Comparison of ENCODE assay signal across 20 cellular contexts in the genomic region with DNA sequence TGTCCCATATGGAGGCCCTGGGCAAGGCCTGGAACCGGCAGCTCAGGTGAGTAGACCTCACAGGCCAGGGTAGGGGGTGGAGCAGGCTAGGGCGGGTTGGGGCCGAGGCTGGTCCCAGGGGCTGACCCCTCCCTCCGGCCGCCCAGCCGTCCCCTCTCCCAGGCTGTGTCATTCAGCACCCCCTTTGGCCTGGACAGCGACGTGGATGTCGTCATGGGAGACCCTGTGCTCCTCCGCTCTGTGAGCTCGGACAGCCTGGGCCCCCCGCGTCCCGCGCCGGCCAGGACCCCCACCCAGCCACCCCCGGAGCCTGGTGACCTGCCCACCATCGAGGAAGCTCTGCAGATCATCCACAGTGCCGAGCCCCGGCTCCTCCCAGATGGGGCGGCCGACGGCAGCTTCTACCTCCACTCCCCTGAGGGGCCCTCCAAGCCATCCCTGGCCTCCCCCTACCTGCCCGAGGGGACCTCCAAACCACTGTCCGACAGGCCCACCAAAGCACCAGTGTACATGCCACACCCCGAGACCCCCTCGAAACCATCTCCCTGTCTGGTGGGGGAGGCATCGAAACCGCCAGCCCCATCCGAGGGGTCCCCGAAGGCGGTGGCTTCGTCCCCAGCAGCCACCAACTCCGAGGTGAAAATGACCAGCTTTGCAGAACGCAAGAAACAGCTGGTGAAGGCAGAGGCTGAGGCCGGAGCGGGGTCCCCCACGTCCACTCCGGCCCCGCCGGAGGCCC. TPM values are rescaled to one million over a fixed set of nuclear protein-coding genes. Genes with fewer than 3 reads are reported as not detected.
A peak's percentile ranks its signal among the peaks of the same experiment; 100 is the strongest.
DNase-seq lines count a peak whose midpoint lies in the region; ATAC-seq, FAIRE-seq and TF ChIP-seq lines count a peak whose summit lies in the region.
"Had no signal": no experiment of that assay in that cellular context is flagged by ENCODE, and none has a peak within 500 bp of the region (broad histone marks: within the 10 kb centered on the region; RNA-seq: fewer than 3 reads in every experiment).

No MANE protein-coding gene starts in this region.

- TF ChIP-seq POLR2A in A549 (IDR thresholded peaks at IDR 0.05; ENCODE audit: low read length) (no peak), HepG2 (IDR thresholded peaks at IDR 0.05; ENCODE audit: insufficient read depth in 1 of 2, low read depth in 2 of 2, low read length in 2 of 2) (0 out of 4 replicates have a peak, but pooled peaks of 1 of the 2 experiments have one; percentile 7)

- H3K9me3 Mint-ChIP-seq in osteocyte (ENCODE audit: unreplicated experiment): no peaks in the 10 kb centered on the region

- H3K27ac ChIP-seq in A549: no peak overlapping the region
- H3K27ac ChIP-seq in HepG2 (ENCODE audit: extremely low read length, insufficient read depth, low read length): no peak overlapping the region
- H3K27ac ChIP-seq: BLaER1 treated with 17β-estradiol and CSF1 and Interleukin-3, amounts not matched to agents 10 nM and 100 nM had no signal

- no peak overlapping the region for H3K27ac Mint-ChIP-seq in osteocyte (ENCODE audit: unreplicated experiment)
- H3K27ac Mint-ChIP-seq: CD8-positive, alpha-beta memory T cell had no signal

- POLR2A ChIA-PET in A549 (lab: Yijun Ruan, JAX): no interaction called here
- POLR2A ChIA-PET in HepG2 (lab: Yijun Ruan, JAX): no interaction called here

- H3K36me3 ChIP-seq in HepG2 (replicated peaks in 1 of 2; ENCODE audit: control insufficient read depth in 1 of 2, insufficient read depth in 2 of 2, low read length in 2 of 2): peaks cover 41 to 53% of the 10 kb centered on the region in 2 experiments

- no peak for TF ChIP-seq RAD21 in A549 (conservative IDR thresholded peaks at IDR 0.05 in 1 of 2, IDR thresholded peaks at IDR 0.05 in 1 of 2)
- no peak for TF ChIP-seq RAD21 in HepG2 (CRISPR knock-in tag; IDR thresholded peaks at IDR 0.05)

- H3K27me3 ChIP-seq in HepG2 (ENCODE audit: control insufficient read depth in 1 of 2, insufficient read depth in 2 of 2, low read length in 2 of 2): no peaks in the 10 kb centered on the region
- H3K27me3 ChIP-seq: BLaER1 treated with 17β-estradiol and CSF1 and Interleukin-3, amounts not matched to agents 10 nM and 100 nM had no signal

- intact Hi-C loops in HepG2 (cut with micrococcal nuclease; ENCODE audit: unreplicated experiment): no loop called here

- no peak for FAIRE-seq in A549 (lab: Jason Lieb, UNC)
- no peak for FAIRE-seq in HepG2 (lab: Jason Lieb, UNC)
- FAIRE-seq: A204.1, GM12891 had no signal

- H3K36me3 Mint-ChIP-seq in osteocyte (ENCODE audit: unreplicated experiment): no peaks in the 10 kb centered on the region

- CTCF ChIA-PET in A549 (lab: Yijun Ruan, JAX): interaction anchor here (0.6 kb wide), 1 partner anchor 69 kb away, joined by 4 read pairs; a partner anchor contains a TSS
- CTCF ChIA-PET in HepG2 (lab: Yijun Ruan, JAX; ENCODE audit: low intra/inter-chr PET ratio, low total read pairs): no interaction called here

- H2AFZ ChIP-seq in HepG2 (ENCODE audit: low read length): no peak overlapping the region

- H4K20me1 ChIP-seq in HepG2 (ENCODE audit: insufficient read depth, low read length): peaks cover 5% of the 10 kb centered on the region; the same call in 1 of the 2 replicates

- H3K9ac ChIP-seq in HepG2 (ENCODE audit: insufficient read depth, low read depth, low read length): no peak overlapping the region
- H3K9ac ChIP-seq: BLaER1 treated with 17β-estradiol and CSF1 and Interleukin-3, amounts not matched to agents 10 nM and 100 nM had no signal

- no peaks in the 10 kb centered on the region for H3K79me2 ChIP-seq in HepG2 (ENCODE audit: insufficient read depth, low read length)

- H3K4me1 ChIP-seq in A549: no peaks in the 10 kb centered on the region
- H3K4me1 ChIP-seq in HepG2 (ENCODE audit: insufficient read depth, low read length): no peaks in the 10 kb centered on the region

- in situ Hi-C loops in HepG2 (cut with HindIII; ENCODE audit: extremely low pct_ligation_motif_present, low pct_unique_long_range_greater_than_20kb): no loop called here

- no peak overlapping the region for H3K4me2 ChIP-seq in A549
- H3K4me2 ChIP-seq in HepG2 (ENCODE audit: low read depth, low read length): no peak overlapping the region
- H3K4me2 ChIP-seq: BLaER1 treated with 17β-estradiol and CSF1 and Interleukin-3, amounts not matched to agents 10 nM and 100 nM had no signal

- H3K4me3 ChIP-seq in A549 (no peak overlapping the region), HepG2 (replicated peaks in 1 of 3; ENCODE audit: insufficient read depth in 1 of 3, low read depth in 2 of 3, low read length in 3 of 3) (no peak overlapping the region)
- H3K4me3 ChIP-seq: BLaER1 treated with 17β-estradiol and CSF1 and Interleukin-3, amounts not matched to agents 10 nM and 100 nM had no signal

- H3K4me1 Mint-ChIP-seq in osteocyte (ENCODE audit: unreplicated experiment): no peaks in the 10 kb centered on the region
- H3K4me1 Mint-ChIP-seq: CD8-positive, alpha-beta memory T cell had no signal

- TF ChIP-seq CTCF in A549 (IDR thresholded peaks at IDR 0.05): no peak
- no peak for TF ChIP-seq CTCF in HepG2 (CRISPR knock-in tag; IDR thresholded peaks at IDR 0.05)
- TF ChIP-seq CTCF in osteocyte (IDR thresholded peaks at IDR 0.05): no peak

- no TSS peak for BruUV-seq in HepG2 (replicated peaks; lab: Mats Ljungman, UMichigan)

- no peak overlapping the region for H3K4me3 Mint-ChIP-seq in osteocyte (ENCODE audit: unreplicated experiment)
- H3K4me3 Mint-ChIP-seq: CD8-positive, alpha-beta memory T cell had no signal

- WGBS in A549 (ENCODE audit: missing lambda C conversion rate): 94% methylated on average over 15 of the region's 41 CpGs
- WGBS in HepG2 (ENCODE audit: low lambda C conversion rate): over 99% methylated on average over 23 of the region's 41 CpGs

- no peaks in the 10 kb centered on the region for H3K27me3 Mint-ChIP-seq in osteocyte (ENCODE audit: unreplicated experiment)

- no peak for DNase-seq in A549 (ENCODE audit: low read depth in 1 of 2, low spot score in 1 of 2)
- no peak for DNase-seq in HepG2 (ENCODE audit: low spot score)
- no peak for DNase-seq in osteocyte (ENCODE audit: extremely low spot score, unreplicated experiment)
- no peak for DNase-seq in NCI-H2029 treated with DMSO at 0.1 percent for 48 hours (lab: John Stamatoyannopoulos, UW)
- DNase-seq: GDM1, Karpas-422, MM.1S, NCI-H1105, NCI-H1694, NCI-H2107, NCI-H2227 treated with DMSO at 0.1 percent for 48 hours, NCI-H526 treated with DMSO at 0.1 percent for 48 hours, SHP77 treated with DMSO at 0.1 percent for 48 hours had no signal

- no peaks in the 10 kb centered on the region for H3K9me3 ChIP-seq in A549
- no peaks in the 10 kb centered on the region for H3K9me3 ChIP-seq in HepG2 (ENCODE audit: low read length)
- H3K9me3 ChIP-seq: BLaER1 treated with 17β-estradiol and CSF1 and Interleukin-3, amounts not matched to agents 10 nM and 100 nM had no signal

- TF ChIP-seq EP300 in A549 (IDR thresholded peaks at IDR 0.05) (no peak), HepG2 (IDR thresholded peaks at IDR 0.05; ENCODE audit: low read depth in 2 of 2, low read length in 2 of 2) (no peak), HepG2 (CRISPR knock-in tag; IDR thresholded peaks at IDR 0.05; ENCODE audit: borderline replicate concordance) (no peak)

- ATAC-seq in A549 (no peak), HepG2 (peak; percentile 11; the same call in 2 of the 3 replicates), GM19324 (IDR thresholded peaks at IDR 0.05; ENCODE audit: low FRiP score, unreplicated experiment) (no peak)

RNA-seq across cellular contexts. Expression of a gene that starts 16.0 kb away (rescaled TPM):
- polyA plus RNA-seq in A549 (2011; rRNA removed): 0.81 and 1.3 TPM in 2 replicates
- 2.4 and 3.2 TPM in 2 replicates for polyA plus RNA-seq in A549 (2012; cell fraction: cytosol; rRNA removed)
- 6.8 and 10.1 TPM in 2 replicates for polyA plus RNA-seq in A549 (2012; cell fraction: nucleus; rRNA removed)
- 2.4 to 3.6 TPM (median 2.9 TPM) in 3 replicates for polyA plus RNA-seq in A549 (2017; fragmentation: RNase III; extraction: RNeasy Plus Mini Kit Qiagen cat#74134 plus additional on column Dnase treatment)
- polyA minus RNA-seq in A549 (2011; rRNA and poly(A)+ RNA removed): 0.79 and 1.5 TPM in 2 replicates
- 4.2 TPM for polyA plus RNA-seq in PFSK-1 (2012; ENCODE audit: insufficient read length, low read depth)
- total RNA-seq in HepG2 (2016; rRNA removed; fragmentation: Illumina TruSeq; extraction: Trizol): 9.1 and 11.8 TPM in 2 replicates
- total RNA-seq in HepG2 (2016; cell fraction: cytosol; rRNA removed; fragmentation: Illumina TruSeq; extraction: Trizol; ENCODE audit: low read depth): 2.1 and 2.5 TPM in 2 replicates
- 6.3 and 11.9 TPM in 2 replicates for total RNA-seq in HepG2 (2016; cell fraction: insoluble cytoplasmic fraction; rRNA removed; fragmentation: Illumina TruSeq; extraction: Trizol)
- total RNA-seq in HepG2 (2016; cell fraction: membrane; rRNA removed; fragmentation: Illumina TruSeq; extraction: Trizol): 6.0 and 6.1 TPM in 2 replicates
- 12.6 and 13.4 TPM in 2 replicates for total RNA-seq in HepG2 (2016; cell fraction: nucleus; rRNA removed; fragmentation: Illumina TruSeq; extraction: Trizol)
- 10.8 and 16.8 TPM in 2 replicates for polyA plus RNA-seq in HepG2 (2011; rRNA removed)
- 5.6 and 8.1 TPM in 2 replicates for polyA plus RNA-seq in HepG2 (2011; cell fraction: cytosol; rRNA removed)
- 94.1 and 111 TPM in 2 replicates for polyA plus RNA-seq in HepG2 (2011; cell fraction: nucleus; rRNA removed)
- 24.4 and 27.0 TPM in 2 replicates for polyA plus RNA-seq in HepG2 (2012)
- 2.3 and 2.5 TPM in 2 replicates for polyA plus RNA-seq in HepG2 (2016; cell fraction: cytosol; fragmentation: Illumina TruSeq; extraction: Trizol; ENCODE audit: low read depth)
- polyA plus RNA-seq in HepG2 (2016; cell fraction: insoluble cytoplasmic fraction; fragmentation: Illumina TruSeq; extraction: Trizol; ENCODE audit: low read depth): 17.0 and 22.2 TPM in 2 replicates
- 4.4 and 5.3 TPM in 2 replicates for polyA plus RNA-seq in HepG2 (2016; cell fraction: membrane; fragmentation: Illumina TruSeq; extraction: Trizol; ENCODE audit: low read depth)
- 67.8 and 74.7 TPM in 2 replicates for polyA plus RNA-seq in HepG2 (2016; cell fraction: nucleus; fragmentation: Illumina TruSeq; extraction: Trizol; ENCODE audit: insufficient read depth, low read depth)
- polyA minus RNA-seq in HepG2 (2011; rRNA and poly(A)+ RNA removed; ENCODE audit: low replicate concordance): 1.6 and 20.5 TPM in 2 replicates
- 9.5 and 9.8 TPM in 2 replicates for polyA minus RNA-seq in HepG2 (2011; cell fraction: cytosol; rRNA and poly(A)+ RNA removed)
- polyA minus RNA-seq in HepG2 (2011; cell fraction: nucleus; rRNA and poly(A)+ RNA removed): 12.9 and 13.7 TPM in 2 replicates
- total RNA-seq in osteocyte: 0.57 and 1.1 TPM in 2 replicates

RNA-seq across cellular contexts. Expression of a gene that starts 17.6 kb away (rescaled TPM):
- polyA plus RNA-seq in A549 (2011; rRNA removed) (13.9 and 15.0 TPM in 2 replicates), A549 (2017; fragmentation: RNase III; extraction: RNeasy Plus Mini Kit Qiagen cat#74134 plus additional on column Dnase treatment) (21.2 to 22.2 TPM (median 21.6 TPM) in 3 replicates), HepG2 (2011; rRNA removed) (23.9 and 28.4 TPM in 2 replicates)
- polyA plus RNA-seq in A549 (2012; cell fraction: cytosol; rRNA removed): 34.6 and 39.0 TPM in 2 replicates
- 124 and 162 TPM in 2 replicates for polyA plus RNA-seq in A549 (2012; cell fraction: nucleus; rRNA removed)
- polyA minus RNA-seq in A549 (2011; rRNA and poly(A)+ RNA removed): 32.8 and 40.7 TPM in 2 replicates
- 67.0 TPM for polyA plus RNA-seq in PFSK-1 (2012; ENCODE audit: insufficient read length, low read depth)
- total RNA-seq in HepG2 (2016; rRNA removed; fragmentation: Illumina TruSeq; extraction: Trizol) (6.2 and 8.6 TPM in 2 replicates), osteocyte (40.9 and 41.7 TPM in 2 replicates)
- 1.9 and 2.7 TPM in 2 replicates for total RNA-seq in HepG2 (2016; cell fraction: cytosol; rRNA removed; fragmentation: Illumina TruSeq; extraction: Trizol; ENCODE audit: low read depth)
- 6.6 and 7.3 TPM in 2 replicates for total RNA-seq in HepG2 (2016; cell fraction: insoluble cytoplasmic fraction; rRNA removed; fragmentation: Illumina TruSeq; extraction: Trizol)
- 3.2 and 4.4 TPM in 2 replicates for total RNA-seq in HepG2 (2016; cell fraction: membrane; rRNA removed; fragmentation: Illumina TruSeq; extraction: Trizol)
- total RNA-seq in HepG2 (2016; cell fraction: nucleus; rRNA removed; fragmentation: Illumina TruSeq; extraction: Trizol): 11.7 and 15.3 TPM in 2 replicates
- polyA plus RNA-seq in HepG2 (2011; cell fraction: cytosol; rRNA removed): 14.1 and 24.2 TPM in 2 replicates
- 95.9 and 136 TPM in 2 replicates for polyA plus RNA-seq in HepG2 (2011; cell fraction: nucleus; rRNA removed)
- polyA plus RNA-seq in HepG2 (2012): 19.0 and 22.6 TPM in 2 replicates
- 3.4 and 3.5 TPM in 2 replicates for polyA plus RNA-seq in HepG2 (2016; cell fraction: cytosol; fragmentation: Illumina TruSeq; extraction: Trizol; ENCODE audit: low read depth)
- 11.7 and 15.6 TPM in 2 replicates for polyA plus RNA-seq in HepG2 (2016; cell fraction: insoluble cytoplasmic fraction; fragmentation: Illumina TruSeq; extraction: Trizol; ENCODE audit: low read depth)
- 4.0 and 5.4 TPM in 2 replicates for polyA plus RNA-seq in HepG2 (2016; cell fraction: membrane; fragmentation: Illumina TruSeq; extraction: Trizol; ENCODE audit: low read depth)
- 38.3 and 40.6 TPM in 2 replicates for polyA plus RNA-seq in HepG2 (2016; cell fraction: nucleus; fragmentation: Illumina TruSeq; extraction: Trizol; ENCODE audit: insufficient read depth, low read depth)
- polyA minus RNA-seq in HepG2 (2011; rRNA and poly(A)+ RNA removed; ENCODE audit: low replicate concordance): 70.9 and 81.0 TPM in 2 replicates
- polyA minus RNA-seq in HepG2 (2011; cell fraction: cytosol; rRNA and poly(A)+ RNA removed): 29.0 and 31.0 TPM in 2 replicates
- polyA minus RNA-seq in HepG2 (2011; cell fraction: nucleus; rRNA and poly(A)+ RNA removed): 19.8 and 20.6 TPM in 2 replicates

RNA-seq across cellular contexts. Expression of a gene that starts 17.9 kb away (rescaled TPM):
- polyA plus RNA-seq in A549 (2011; rRNA removed) (28.5 and 48.6 TPM in 2 replicates), A549 (2017; fragmentation: RNase III; extraction: RNeasy Plus Mini Kit Qiagen cat#74134 plus additional on column Dnase treatment) (85.0 to 109 TPM (median 99.3 TPM) in 3 replicates), HepG2 (2011; rRNA removed) (20.0 and 22.3 TPM in 2 replicates)
- 27.2 and 39.2 TPM in 2 replicates for polyA plus RNA-seq in A549 (2012; cell fraction: cytosol; rRNA removed)
- polyA plus RNA-seq in A549 (2012; cell fraction: nucleus; rRNA removed): 8.5 and 33.8 TPM in 2 replicates
- polyA minus RNA-seq in A549 (2011; rRNA and poly(A)+ RNA removed): 4.1 and 4.2 TPM in 2 replicates
- 65.7 TPM for polyA plus RNA-seq in PFSK-1 (2012; ENCODE audit: insufficient read length, low read depth)
- total RNA-seq in HepG2 (2016; rRNA removed; fragmentation: Illumina TruSeq; extraction: Trizol) (59.9 and 66.5 TPM in 2 replicates), osteocyte (89.7 and 122 TPM in 2 replicates)
- 15.6 and 17.1 TPM in 2 replicates for total RNA-seq in HepG2 (2016; cell fraction: cytosol; rRNA removed; fragmentation: Illumina TruSeq; extraction: Trizol; ENCODE audit: low read depth)
- 64.7 and 78.4 TPM in 2 replicates for total RNA-seq in HepG2 (2016; cell fraction: insoluble cytoplasmic fraction; rRNA removed; fragmentation: Illumina TruSeq; extraction: Trizol)
- total RNA-seq in HepG2 (2016; cell fraction: membrane; rRNA removed; fragmentation: Illumina TruSeq; extraction: Trizol): 22.2 and 23.9 TPM in 2 replicates
- 34.1 and 46.5 TPM in 2 replicates for total RNA-seq in HepG2 (2016; cell fraction: nucleus; rRNA removed; fragmentation: Illumina TruSeq; extraction: Trizol)
- 13.6 and 14.9 TPM in 2 replicates for polyA plus RNA-seq in HepG2 (2011; cell fraction: cytosol; rRNA removed)
- 14.3 and 19.0 TPM in 2 replicates for polyA plus RNA-seq in HepG2 (2011; cell fraction: nucleus; rRNA removed)
- polyA plus RNA-seq in HepG2 (2012): 25.5 and 50.4 TPM in 2 replicates
- polyA plus RNA-seq in HepG2 (2016; cell fraction: cytosol; fragmentation: Illumina TruSeq; extraction: Trizol; ENCODE audit: low read depth): 17.9 and 18.0 TPM in 2 replicates
- 36.9 and 42.2 TPM in 2 replicates for polyA plus RNA-seq in HepG2 (2016; cell fraction: insoluble cytoplasmic fraction; fragmentation: Illumina TruSeq; extraction: Trizol; ENCODE audit: low read depth)
- 18.3 and 20.0 TPM in 2 replicates for polyA plus RNA-seq in HepG2 (2016; cell fraction: membrane; fragmentation: Illumina TruSeq; extraction: Trizol; ENCODE audit: low read depth)
- 64.3 and 70.9 TPM in 2 replicates for polyA plus RNA-seq in HepG2 (2016; cell fraction: nucleus; fragmentation: Illumina TruSeq; extraction: Trizol; ENCODE audit: insufficient read depth, low read depth)
- 1.4 and 7.8 TPM in 2 replicates for polyA minus RNA-seq in HepG2 (2011; rRNA and poly(A)+ RNA removed; ENCODE audit: low replicate concordance)
- polyA minus RNA-seq in HepG2 (2011; cell fraction: cytosol; rRNA and poly(A)+ RNA removed): 6.4 and 10.4 TPM in 2 replicates
- polyA minus RNA-seq in HepG2 (2011; cell fraction: nucleus; rRNA and poly(A)+ RNA removed): 7.2 and 8.7 TPM in 2 replicates

RNA-seq across cellular contexts. Expression of a gene that starts 21.8 kb away (rescaled TPM):
- not detected in 2 replicates for polyA plus RNA-seq in A549 (2011; rRNA removed)
- 0.05 and 0.08 TPM in 2 replicates for polyA plus RNA-seq in A549 (2012; cell fraction: cytosol; rRNA removed)
- 0.32 and 0.39 TPM in 2 replicates for polyA plus RNA-seq in A549 (2012; cell fraction: nucleus; rRNA removed)
- 0.19 to 0.41 TPM (median 0.26 TPM) in 3 replicates for polyA plus RNA-seq in A549 (2017; fragmentation: RNase III; extraction: RNeasy Plus Mini Kit Qiagen cat#74134 plus additional on column Dnase treatment)
- not detected in 2 replicates for polyA minus RNA-seq in A549 (2011; rRNA and poly(A)+ RNA removed)
- not detected for polyA plus RNA-seq in PFSK-1 (2012; ENCODE audit: insufficient read length, low read depth)
- 0.80 TPM in 1 of 2 replicates, not detected in the other for total RNA-seq in HepG2 (2016; rRNA removed; fragmentation: Illumina TruSeq; extraction: Trizol)
- total RNA-seq in HepG2 (2016; cell fraction: cytosol; rRNA removed; fragmentation: Illumina TruSeq; extraction: Trizol; ENCODE audit: low read depth): not detected in 2 replicates
- total RNA-seq in HepG2 (2016; cell fraction: insoluble cytoplasmic fraction; rRNA removed; fragmentation: Illumina TruSeq; extraction: Trizol): 0.35 TPM in 1 of 2 replicates, not detected in the other
- not detected in 2 replicates for total RNA-seq in HepG2 (2016; cell fraction: membrane; rRNA removed; fragmentation: Illumina TruSeq; extraction: Trizol)
- not detected in 2 replicates for total RNA-seq in HepG2 (2016; cell fraction: nucleus; rRNA removed; fragmentation: Illumina TruSeq; extraction: Trizol)
- 0.62 and 0.82 TPM in 2 replicates for polyA plus RNA-seq in HepG2 (2011; rRNA removed)
- 0.15 and 0.28 TPM in 2 replicates for polyA plus RNA-seq in HepG2 (2011; cell fraction: cytosol; rRNA removed)
- polyA plus RNA-seq in HepG2 (2011; cell fraction: nucleus; rRNA removed): 3.9 and 7.6 TPM in 2 replicates
- polyA plus RNA-seq in HepG2 (2012): 1.8 TPM in 1 of 2 replicates, not detected in the other
- polyA plus RNA-seq in HepG2 (2016; cell fraction: cytosol; fragmentation: Illumina TruSeq; extraction: Trizol; ENCODE audit: low read depth): not detected in 2 replicates
- polyA plus RNA-seq in HepG2 (2016; cell fraction: insoluble cytoplasmic fraction; fragmentation: Illumina TruSeq; extraction: Trizol; ENCODE audit: low read depth): not detected in 2 replicates
- not detected in 2 replicates for polyA plus RNA-seq in HepG2 (2016; cell fraction: membrane; fragmentation: Illumina TruSeq; extraction: Trizol; ENCODE audit: low read depth)
- polyA plus RNA-seq in HepG2 (2016; cell fraction: nucleus; fragmentation: Illumina TruSeq; extraction: Trizol; ENCODE audit: insufficient read depth, low read depth): 1.4 and 1.7 TPM in 2 replicates
- 0.20 TPM in 1 of 2 replicates, not detected in the other for polyA minus RNA-seq in HepG2 (2011; rRNA and poly(A)+ RNA removed; ENCODE audit: low replicate concordance)
- not detected in 2 replicates for polyA minus RNA-seq in HepG2 (2011; cell fraction: cytosol; rRNA and poly(A)+ RNA removed)
- not detected in 2 replicates for polyA minus RNA-seq in HepG2 (2011; cell fraction: nucleus; rRNA and poly(A)+ RNA removed)
- total RNA-seq in osteocyte: not detected in 2 replicates
- total RNA-seq: H4 had no signal
- polyA plus RNA-seq: CD8-positive, alpha-beta memory T cell had no signal

RNA-seq across cellular contexts. Expression of a gene that starts 25.2 kb away (rescaled TPM):
- polyA plus RNA-seq in A549 (2011; rRNA removed) (44.4 and 47.2 TPM in 2 replicates), A549 (2017; fragmentation: RNase III; extraction: RNeasy Plus Mini Kit Qiagen cat#74134 plus additional on column Dnase treatment) (39.4 to 47.6 TPM (median 41.4 TPM) in 3 replicates), HepG2 (2011; rRNA removed) (40.1 and 48.7 TPM in 2 replicates)
- polyA plus RNA-seq in A549 (2012; cell fraction: cytosol; rRNA removed): 57.5 and 63.0 TPM in 2 replicates
- polyA plus RNA-seq in A549 (2012; cell fraction: nucleus; rRNA removed): 163 and 178 TPM in 2 replicates
- polyA minus RNA-seq in A549 (2011; rRNA and poly(A)+ RNA removed): 129 and 144 TPM in 2 replicates
- 43.7 TPM for polyA plus RNA-seq in PFSK-1 (2012; ENCODE audit: insufficient read length, low read depth)
- total RNA-seq in HepG2 (2016; rRNA removed; fragmentation: Illumina TruSeq; extraction: Trizol) (17.8 and 22.8 TPM in 2 replicates), osteocyte (11.6 and 13.6 TPM in 2 replicates)
- total RNA-seq in HepG2 (2016; cell fraction: cytosol; rRNA removed; fragmentation: Illumina TruSeq; extraction: Trizol; ENCODE audit: low read depth): 12.7 and 13.5 TPM in 2 replicates
- 15.9 and 23.8 TPM in 2 replicates for total RNA-seq in HepG2 (2016; cell fraction: insoluble cytoplasmic fraction; rRNA removed; fragmentation: Illumina TruSeq; extraction: Trizol)
- total RNA-seq in HepG2 (2016; cell fraction: membrane; rRNA removed; fragmentation: Illumina TruSeq; extraction: Trizol): 11.9 and 13.6 TPM in 2 replicates
- 18.1 and 19.5 TPM in 2 replicates for total RNA-seq in HepG2 (2016; cell fraction: nucleus; rRNA removed; fragmentation: Illumina TruSeq; extraction: Trizol)
- 28.8 and 41.8 TPM in 2 replicates for polyA plus RNA-seq in HepG2 (2011; cell fraction: cytosol; rRNA removed)
- polyA plus RNA-seq in HepG2 (2011; cell fraction: nucleus; rRNA removed): 344 and 378 TPM in 2 replicates
- polyA plus RNA-seq in HepG2 (2012): 61.3 and 71.5 TPM in 2 replicates
- polyA plus RNA-seq in HepG2 (2016; cell fraction: cytosol; fragmentation: Illumina TruSeq; extraction: Trizol; ENCODE audit: low read depth): 9.5 and 12.3 TPM in 2 replicates
- 22.4 and 26.4 TPM in 2 replicates for polyA plus RNA-seq in HepG2 (2016; cell fraction: insoluble cytoplasmic fraction; fragmentation: Illumina TruSeq; extraction: Trizol; ENCODE audit: low read depth)
- polyA plus RNA-seq in HepG2 (2016; cell fraction: membrane; fragmentation: Illumina TruSeq; extraction: Trizol; ENCODE audit: low read depth): 9.5 and 10.0 TPM in 2 replicates
- 69.3 and 73.8 TPM in 2 replicates for polyA plus RNA-seq in HepG2 (2016; cell fraction: nucleus; fragmentation: Illumina TruSeq; extraction: Trizol; ENCODE audit: insufficient read depth, low read depth)
- polyA minus RNA-seq in HepG2 (2011; rRNA and poly(A)+ RNA removed; ENCODE audit: low replicate concordance): 121 and 178 TPM in 2 replicates
- 22.7 and 26.7 TPM in 2 replicates for polyA minus RNA-seq in HepG2 (2011; cell fraction: cytosol; rRNA and poly(A)+ RNA removed)
- 70.0 and 76.8 TPM in 2 replicates for polyA minus RNA-seq in HepG2 (2011; cell fraction: nucleus; rRNA and poly(A)+ RNA removed)
